In genomic region chr2:24490674-24491625, GRCh38 we compare ENCODE assay signal across 8 cellular contexts. TPM values are rescaled to one million over a fixed set of nuclear protein-coding genes. Genes with fewer than 3 reads are reported as not detected.
DNase-seq lines count a peak whose midpoint lies in the region; ATAC-seq and TF ChIP-seq lines count a peak whose summit lies in the region.

NCOA1 (plus strand) TSS chr2:24491254; CDS start chr2:24658678, 167,424 bp downstream.

- H3K36me3 ChIP-seq in SU-DHL-6 (ENCODE audit: low read length): no peaks in the 10 kb centered on the region
- no peaks in the 10 kb centered on the region for H3K36me3 ChIP-seq in trophoblast cell (ENCODE audit: control insufficient read depth in 1 of 2, insufficient read depth in 2 of 2, low read length in 2 of 2)
- no peaks in the 10 kb centered on the region for H3K36me3 ChIP-seq in tibial nerve

- peak within 1 kb of the TSS; percentile 87 for H2BK5ac ChIP-seq in trophoblast cell (ENCODE audit: low read depth, low read length, poor library complexity)

- no peaks in the 10 kb centered on the region for H3K9me3 Mint-ChIP-seq in activated naive CD8-positive, alpha-beta T cell treated with anti-CD3 and anti-CD28 coated beads, Interleukin-2, amount 10 ng/mL, durations not matched to agents 7 days and 5 days

- DNase-seq in GM12864 (ENCODE audit: low read depth): peak; percentile 71
- DNase-seq in NCI-H1105 treated with DMSO at 0.1 percent for 48 hours (lab: John Stamatoyannopoulos, UW): peak; percentile 82
- peak; percentile 89 for DNase-seq in activated naive CD8-positive, alpha-beta T cell treated with anti-CD3 and anti-CD28 coated beads, Interleukin-2, amount 10 ng/mL, durations not matched to agents 7 days and 5 days
- DNase-seq in Right ventricle myocardium superior: peak; percentile 94
- peak; percentile 95 to 97 for DNase-seq in trophoblast cell
- peak; percentile 73 to 83 for DNase-seq in tibial nerve (ENCODE audit: low spot score in 2 of 2)

- H3K4me3 Mint-ChIP-seq in activated naive CD8-positive, alpha-beta T cell treated with anti-CD3 and anti-CD28 coated beads, Interleukin-2, amount 10 ng/mL, durations not matched to agents 7 days and 5 days: peak within 1 kb of the TSS; percentile 90

- H4K8ac ChIP-seq in trophoblast cell (ENCODE audit: low read depth, low read length): peak within 1 kb of the TSS; percentile 76

- H3K4me3 ChIP-seq in GM12864 (ENCODE audit: low read depth, low read length) (peak within 1 kb of the TSS; percentile 89), SU-DHL-6 (ENCODE audit: insufficient read depth, low read length, poor library complexity, severe bottlenecking) (peak within 1 kb of the TSS; percentile 79), trophoblast cell (ENCODE audit: low read depth, low read length) (peak within 1 kb of the TSS; percentile 99), tibial nerve (peak within 1 kb of the TSS; percentile 69 to 95 (median 90))

- H3K4ac ChIP-seq in trophoblast cell (ENCODE audit: low read depth, low read length): no peak within 1 kb of the TSS

- H3K36me3 Mint-ChIP-seq in activated naive CD8-positive, alpha-beta T cell treated with anti-CD3 and anti-CD28 coated beads, Interleukin-2, amount 10 ng/mL, durations not matched to agents 7 days and 5 days: peaks cover 2% of the 10 kb centered on the region

- peak within 1 kb of the TSS; percentile 46 for H3K18ac ChIP-seq in trophoblast cell (ENCODE audit: low read length)

- H3K9me2 ChIP-seq in SU-DHL-6 (replicated peaks; ENCODE audit: insufficient read depth, low read length): no peaks in the 10 kb centered on the region

- H2BK12ac ChIP-seq in trophoblast cell (ENCODE audit: low read length): peak within 1 kb of the TSS; percentile 23

- ATAC-seq in HG02623 (IDR thresholded peaks at IDR 0.05; ENCODE audit: unreplicated experiment): peak; percentile 72
- peak; percentile 90 for ATAC-seq in activated naive CD8-positive, alpha-beta T cell treated with anti-CD3 and anti-CD28 coated beads, Interleukin-2, amount 10 ng/mL, durations not matched to agents 7 days and 5 days (ENCODE audit: low read depth)
- peak; percentile 89 for ATAC-seq in Right ventricle myocardium superior (ENCODE audit: poor library complexity)

- H2BK120ac ChIP-seq in trophoblast cell (ENCODE audit: insufficient read depth, low read length, poor library complexity): peak within 1 kb of the TSS; percentile 59

- no peaks in the 10 kb centered on the region for H3K27me3 Mint-ChIP-seq in activated naive CD8-positive, alpha-beta T cell treated with anti-CD3 and anti-CD28 coated beads, Interleukin-2, amount 10 ng/mL, durations not matched to agents 7 days and 5 days

- 0 out of 2 replicates have a peak, but pooled peaks cover 6% of the 10 kb centered on the region for H3K79me2 ChIP-seq in SU-DHL-6 (ENCODE audit: insufficient read depth, low read length)
- peaks cover 4% of the 10 kb centered on the region for H3K79me2 ChIP-seq in trophoblast cell (ENCODE audit: control insufficient read depth, insufficient read depth, low read length, poor library complexity)

- no peak within 1 kb of the TSS for H3K23ac ChIP-seq in trophoblast cell (ENCODE audit: low read length)

- H3K4me2 ChIP-seq in SU-DHL-6 (ENCODE audit: low read depth, low read length, poor library complexity, severe bottlenecking): peak within 1 kb of the TSS; percentile 92
- peak within 1 kb of the TSS; percentile 94 for H3K4me2 ChIP-seq in trophoblast cell (ENCODE audit: low read length)

- peak within 1 kb of the TSS; percentile 88 for H3K27ac Mint-ChIP-seq in activated naive CD8-positive, alpha-beta T cell treated with anti-CD3 and anti-CD28 coated beads, Interleukin-2, amount 10 ng/mL, durations not matched to agents 7 days and 5 days

- peaks cover 33% of the 10 kb centered on the region for H3K4me1 Mint-ChIP-seq in activated naive CD8-positive, alpha-beta T cell treated with anti-CD3 and anti-CD28 coated beads, Interleukin-2, amount 10 ng/mL, durations not matched to agents 7 days and 5 days

- H3K27me3 ChIP-seq in SU-DHL-6 (ENCODE audit: low read length): no peaks in the 10 kb centered on the region
- H3K27me3 ChIP-seq in trophoblast cell (ENCODE audit: insufficient read depth, low read length): no peaks in the 10 kb centered on the region
- no peaks in the 10 kb centered on the region for H3K27me3 ChIP-seq in tibial nerve

- H3K79me1 ChIP-seq in trophoblast cell (ENCODE audit: low read length): peaks cover 4% of the 10 kb centered on the region

- no CpG with 5 or more reads among the region's 129 CpGs for WGBS in trophoblast cell (ENCODE audit: extremely low coverage, insufficient coverage, insufficient read length)
- WGBS in tibial nerve, 2 donors: 1% methylated on average over 28 to 30 of the region's 129 CpGs

- POLR2A ChIA-PET in activated naive CD8-positive, alpha-beta T cell treated with anti-CD3 and anti-CD28 coated beads, Interleukin-2, amount 10 ng/mL, durations not matched to agents 7 days and 5 days (lab: Charles Lee): interaction anchor here (0.7 to 2.5 kb wide), 4 partner anchors 25 to 564 kb away, joined by 3 to 12 read pairs (median 4); partner anchors contain the start of genes ATAD2B, CENPO, PTRHD1 and SF3B6

- intact Hi-C loops in Right ventricle myocardium superior (cut with DNase I): loop anchor here (5.0 to 10.0 kb wide), 3 partner anchors 54 to 301 kb away; partner anchors contain the start of genes CENPO and PTRHD1

- peaks cover 10 to 12% of the 10 kb centered on the region in 2 experiments for H3K4me1 ChIP-seq in trophoblast cell (ENCODE audit: control insufficient read depth in 1 of 2, insufficient read depth in 2 of 2, low read length in 2 of 2)
- H3K4me1 ChIP-seq in tibial nerve: peaks cover 0 to 45% (median 18%) of the 10 kb centered on the region in 4 donors

- no peak within 1 kb of the TSS for H2AK5ac ChIP-seq in trophoblast cell (ENCODE audit: low read length)

- H4K91ac ChIP-seq in trophoblast cell (ENCODE audit: low read depth, low read length): peak within 1 kb of the TSS; percentile 88

- peak within 1 kb of the TSS; percentile 72 for H3K14ac ChIP-seq in trophoblast cell (ENCODE audit: low read length)

- H3K27ac ChIP-seq in SU-DHL-6 (ENCODE audit: low read depth, low read length) (peak within 1 kb of the TSS; percentile 52), trophoblast cell (ENCODE audit: low read depth, low read length) (peak within 1 kb of the TSS; percentile 91), tibial nerve (peak within 1 kb of the TSS; percentile 86 to 95 (median 91))

- H3K9ac ChIP-seq in SU-DHL-6 (ENCODE audit: low read length): peak within 1 kb of the TSS; percentile 75
- H3K9ac ChIP-seq in trophoblast cell (ENCODE audit: low read length): peak within 1 kb of the TSS; percentile 97

- peak; percentile 16 to 82 for TF ChIP-seq EP300 in tibial nerve (IDR thresholded peaks at IDR 0.05)

- peak within 1 kb of the TSS; percentile 67 for H4K12ac ChIP-seq in trophoblast cell (ENCODE audit: low read depth, low read length)

- peak within 1 kb of the TSS; percentile 99 for H2AFZ ChIP-seq in SU-DHL-6 (ENCODE audit: low read depth, low read length, severe bottlenecking)
- H2AFZ ChIP-seq in trophoblast cell (ENCODE audit: insufficient read depth, low read length, poor library complexity): peak within 1 kb of the TSS; percentile 75

- no peaks in the 10 kb centered on the region for H4K20me1 ChIP-seq in SU-DHL-6 (ENCODE audit: low read depth, low read length)

- TF ChIP-seq POLR2A in tibial nerve (IDR thresholded peaks at IDR 0.05): peak; percentile 7 to 55

- H3K9me3 ChIP-seq in SU-DHL-6 (ENCODE audit: insufficient read depth, low read length): no peaks in the 10 kb centered on the region
- H3K9me3 ChIP-seq in trophoblast cell (ENCODE audit: insufficient read depth, low read depth, low read length): no peaks in the 10 kb centered on the region
- H3K9me3 ChIP-seq in tibial nerve: no peaks in the 10 kb centered on the region

- H3F3A ChIP-seq in SU-DHL-6 (ENCODE audit: insufficient read depth): peaks cover 16% of the 10 kb centered on the region

- no peak for TF ChIP-seq CTCF in GM12864 (IDR thresholded peaks at IDR 0.05; ENCODE audit: low read depth, low read length, missing control alignments)
- TF ChIP-seq CTCF in SU-DHL-6 (IDR thresholded peaks at IDR 0.05; ENCODE audit: insufficient read depth, low read length, poor library complexity, severe bottlenecking): no peak
- peak in 3 of 5 experiments; percentile 39 to 48 (median 48) for TF ChIP-seq CTCF in tibial nerve (IDR thresholded peaks at IDR 0.05)

RNA-seq across cellular contexts. Expression of gene NCOA1, which starts in this region (rescaled TPM):
- 10 to 100 TPM; 23.6 to 24.7 TPM for total RNA-seq in activated naive CD8-positive, alpha-beta T cell treated with anti-CD3 and anti-CD28 coated beads, Interleukin-2, amount 10 ng/mL, durations not matched to agents 7 days and 5 days
- total RNA-seq in Right ventricle myocardium superior (32.2 TPM), tibial nerve (10 to 100 TPM; 57.0 to 78.9 (median 59.3) TPM)
- 7.5 and 8.1 TPM in 2 replicates for polyA plus RNA-seq in trophoblast cell (2013)

Comparison
In these comparisons a context has a peak if more than half of its experiments do, and no peak if none do; other contexts are left out.
1. Peak in every context shown above with its lines: DNase-seq, ATAC-seq, H3K4me3 ChIP-seq and H3K27ac ChIP-seq.
2. CTCF ChIP-seq: peak in tibial nerve (3 of 5); none in GM12864 (single experiment) and SU-DHL-6 (single experiment).